Comparison of ENCODE assay signal across 9 cellular contexts in genomic region chr10:71963351-71963755, GRCh38. TPM values are rescaled to one million over a fixed set of nuclear protein-coding genes. Genes with fewer than 3 reads are reported as not detected.
DNase-seq lines count a peak whose midpoint lies in the region; ATAC-seq and TF ChIP-seq lines count a peak whose summit lies in the region.
"Had no signal": no experiment of that assay in that cellular context is flagged by ENCODE, and none has a peak within 500 bp of the region (broad histone marks: within the 10 kb centered on the region; RNA-seq: fewer than 3 reads in every experiment).

No MANE protein-coding gene starts in this region.

- H3K4me3 Mint-ChIP-seq in activated CD8-positive, alpha-beta T cell treated with anti-CD3 and anti-CD28 coated beads for 36 hours = peak overlapping the region; percentile 27
- no peak overlapping the region for H3K4me3 Mint-ChIP-seq in activated CD8-positive, alpha-beta T cell treated with anti-CD3 and anti-CD28 coated beads, Interleukin-2, amount 10 ng/mL, durations not matched to agents 7 days and 5 days
- H3K4me3 Mint-ChIP-seq in mesothelial cell of epicardium = peak overlapping the region; percentile 97

- no peaks in the 10 kb centered on the region for H3K9me3 ChIP-seq in upper lobe of left lung

- H3K27me3 Mint-ChIP-seq in activated CD8-positive, alpha-beta T cell treated with anti-CD3 and anti-CD28 coated beads for 36 hours = peaks cover 48% of the 10 kb centered on the region
- H3K27me3 Mint-ChIP-seq in activated CD8-positive, alpha-beta T cell treated with anti-CD3 and anti-CD28 coated beads, Interleukin-2, amount 10 ng/mL, durations not matched to agents 7 days and 5 days (ENCODE audit: low read depth) = peaks cover 56% of the 10 kb centered on the region
- no peaks in the 10 kb centered on the region for H3K27me3 Mint-ChIP-seq in mesothelial cell of epicardium (ENCODE audit: low read depth)

- peak overlapping the region; percentile 86 to 97 (median 92) for H3K27ac ChIP-seq in upper lobe of left lung

- intact Hi-C loops in activated CD8-positive, alpha-beta T cell treated with anti-CD3 and anti-CD28 coated beads for 36 hours (cut with micrococcal nuclease) = no loop called here

- no peaks in the 10 kb centered on the region for H3K36me3 ChIP-seq in upper lobe of left lung

- H3K9me3 Mint-ChIP-seq in activated CD8-positive, alpha-beta T cell treated with anti-CD3 and anti-CD28 coated beads for 36 hours = no peaks in the 10 kb centered on the region
- H3K9me3 Mint-ChIP-seq in activated CD8-positive, alpha-beta T cell treated with anti-CD3 and anti-CD28 coated beads, Interleukin-2, amount 10 ng/mL, durations not matched to agents 7 days and 5 days (ENCODE audit: insufficient read depth) = no peaks in the 10 kb centered on the region
- no peaks in the 10 kb centered on the region for H3K9me3 Mint-ChIP-seq in mesothelial cell of epicardium

- H3K27ac Mint-ChIP-seq in activated CD8-positive, alpha-beta T cell treated with anti-CD3 and anti-CD28 coated beads for 36 hours = no peak overlapping the region
- H3K27ac Mint-ChIP-seq in activated CD8-positive, alpha-beta T cell treated with anti-CD3 and anti-CD28 coated beads, Interleukin-2, amount 10 ng/mL, durations not matched to agents 7 days and 5 days = no peak overlapping the region
- H3K27ac Mint-ChIP-seq in mesothelial cell of epicardium = peak overlapping the region; percentile 53

- no peak for TF ChIP-seq CTCF in activated CD8-positive, alpha-beta T cell treated with anti-CD3 and anti-CD28 coated beads for 36 hours (IDR thresholded peaks at IDR 0.05)
- TF ChIP-seq CTCF in epithelial cell of proximal tubule (conservative IDR thresholded peaks at IDR 0.05; ENCODE audit: low read depth, low read length) (no peak), mesothelial cell of epicardium (IDR thresholded peaks at IDR 0.05; ENCODE audit: unreplicated experiment) (no peak), upper lobe of left lung (IDR thresholded peaks at IDR 0.05) (no peak)

- H3K27me3 ChIP-seq in upper lobe of left lung = peaks cover 0 to 16% (median 4%) of the 10 kb centered on the region in 4 donors

- WGBS in upper lobe of left lung, 2 donors = 44 to 68% methylated on average over 20 of the region's 20 CpGs

- no peak for ATAC-seq in activated CD8-positive, alpha-beta T cell treated with anti-CD3 and anti-CD28 coated beads for 36 hours
- ATAC-seq in activated CD8-positive, alpha-beta T cell treated with anti-CD3 and anti-CD28 coated beads, Interleukin-2, amount 10 ng/mL, durations not matched to agents 7 days and 5 days = no peak
- ATAC-seq in upper lobe of left lung (ENCODE audit: low FRiP score in 2 of 2) (peak in 1 of 2 donors; percentile 55), GM18502 (IDR thresholded peaks at IDR 0.05; ENCODE audit: poor library complexity, unreplicated experiment) (no peak), GM19455 (IDR thresholded peaks at IDR 0.05; ENCODE audit: unreplicated experiment) (no peak)

- H3K4me3 ChIP-seq in epithelial cell of proximal tubule (ENCODE audit: low read depth, low read length) (peak overlapping the region; percentile 91), upper lobe of left lung (peak overlapping the region in 3 of 4 donors; percentile 64 to 72 (median 70))

- no peak for TF ChIP-seq EP300 in upper lobe of left lung (IDR thresholded peaks at IDR 0.05)

- no peaks in the 10 kb centered on the region for H3K36me3 Mint-ChIP-seq in activated CD8-positive, alpha-beta T cell treated with anti-CD3 and anti-CD28 coated beads for 36 hours (ENCODE audit: low read depth)
- no peaks in the 10 kb centered on the region for H3K36me3 Mint-ChIP-seq in activated CD8-positive, alpha-beta T cell treated with anti-CD3 and anti-CD28 coated beads, Interleukin-2, amount 10 ng/mL, durations not matched to agents 7 days and 5 days (ENCODE audit: low read depth)
- H3K36me3 Mint-ChIP-seq in mesothelial cell of epicardium = no peaks in the 10 kb centered on the region

- CTCF ChIA-PET in activated CD8-positive, alpha-beta T cell treated with anti-CD3 and anti-CD28 coated beads for 36 hours (lab: Charles Lee) = interaction anchor here (1.5 to 2.6 kb wide), 3 partner anchors 10 to 85 kb away, joined by 3 to 14 read pairs (median 4); no protein-coding TSS in a partner anchor
- CTCF ChIA-PET in activated CD8-positive, alpha-beta T cell treated with anti-CD3 and anti-CD28 coated beads, Interleukin-2, amount 10 ng/mL, durations not matched to agents 7 days and 5 days (lab: Charles Lee) = no interaction called here

- POLR2A ChIA-PET in activated CD8-positive, alpha-beta T cell treated with anti-CD3 and anti-CD28 coated beads for 36 hours (lab: Charles Lee) = no interaction called here
- POLR2A ChIA-PET in activated CD8-positive, alpha-beta T cell treated with anti-CD3 and anti-CD28 coated beads, Interleukin-2, amount 10 ng/mL, durations not matched to agents 7 days and 5 days (lab: Charles Lee) = no interaction called here

- peaks cover 10 to 34% (median 12%) of the 10 kb centered on the region in 4 donors for H3K4me1 ChIP-seq in upper lobe of left lung

- no peak for DNase-seq in activated CD8-positive, alpha-beta T cell treated with anti-CD3 and anti-CD28 coated beads for 36 hours
- DNase-seq in activated CD8-positive, alpha-beta T cell treated with anti-CD3 and anti-CD28 coated beads, Interleukin-2, amount 10 ng/mL, durations not matched to agents 7 days and 5 days = no peak
- DNase-seq in epithelial cell of proximal tubule (ENCODE audit: low read depth) = no peak
- DNase-seq in mesothelial cell of epicardium (ENCODE audit: low spot score in 2 of 2, unreplicated experiment in 2 of 2) = no peak
- DNase-seq in upper lobe of left lung = peak; percentile 23 to 80
- DNase-seq in activated CD4-positive, alpha-beta T cell treated with anti-CD3 and anti-CD28 coated beads, Interleukin-2, amount 50 U/mL, for 1 hour = no peak
- DNase-seq: AML-193 had no signal

- TF ChIP-seq POLR2A in upper lobe of left lung (IDR thresholded peaks at IDR 0.05) = peak in 1 of 4 donors; percentile 25

- H3K4me1 Mint-ChIP-seq in activated CD8-positive, alpha-beta T cell treated with anti-CD3 and anti-CD28 coated beads for 36 hours (ENCODE audit: low read depth) = peaks cover 19% of the 10 kb centered on the region
- H3K4me1 Mint-ChIP-seq in activated CD8-positive, alpha-beta T cell treated with anti-CD3 and anti-CD28 coated beads, Interleukin-2, amount 10 ng/mL, durations not matched to agents 7 days and 5 days (ENCODE audit: low read depth) = peaks cover 8% of the 10 kb centered on the region
- peaks cover 52% of the 10 kb centered on the region for H3K4me1 Mint-ChIP-seq in mesothelial cell of epicardium

RNA-seq across cellular contexts. Expression of gene CHST3, which starts 0.8 kb away (rescaled TPM):
- total RNA-seq in activated CD8-positive, alpha-beta T cell treated with anti-CD3 and anti-CD28 coated beads for 36 hours = under 1 TPM; 0.20 to 0.36 TPM
- total RNA-seq in activated CD8-positive, alpha-beta T cell treated with anti-CD3 and anti-CD28 coated beads, Interleukin-2, amount 10 ng/mL, durations not matched to agents 7 days and 5 days = not detected
- 20.5 and 29.7 TPM in 2 replicates for total RNA-seq in epithelial cell of proximal tubule
- total RNA-seq in mesothelial cell of epicardium = 26.2 to 27.6 TPM (median 26.3 TPM) in 3 replicates
- 10 to 100 TPM in 2 of 6 donors, 1 to 10 TPM in 4; 5.4 to 15.0 (median 8.4) TPM for total RNA-seq in upper lobe of left lung

Comparison
In these comparisons a context has a peak if more than half of its experiments do, and no peak if none do; other contexts are left out.
1. DNase-seq: peak in upper lobe of left lung (2 of 2); none in activated CD8-positive, alpha-beta T cell treated with anti-CD3 and anti-CD28 coated beads for 36 hours (single experiment), activated CD8-positive, alpha-beta T cell treated with anti-CD3 and anti-CD28 coated beads, Interleukin-2, amount 10 ng/mL, durations not matched to agents 7 days and 5 days (single experiment), epithelial cell of proximal tubule (single experiment), mesothelial cell of epicardium (0 of 2) and activated CD4-positive, alpha-beta T cell treated with anti-CD3 and anti-CD28 coated beads, Interleukin-2, amount 50 U/mL, for 1 hour (single experiment).
2. RNA of gene CHST3, which starts 0.8 kb away (total RNA-seq): 26.2 to 27.6 TPM in mesothelial cell of epicardium, 20.5 to 29.7 TPM in epithelial cell of proximal tubule and 5.4 to 15.0 TPM in upper lobe of left lung; 0.20 to 0.36 TPM in activated CD8-positive, alpha-beta T cell treated with anti-CD3 and anti-CD28 coated beads for 36 hours and not detected in activated CD8-positive, alpha-beta T cell treated with anti-CD3 and anti-CD28 coated beads, Interleukin-2, amount 10 ng/mL, durations not matched to agents 7 days and 5 days; every median in the first group is over 4 times any median in the second.